7 cellular contexts compared by ENCODE assay signal in the genomic region with DNA sequence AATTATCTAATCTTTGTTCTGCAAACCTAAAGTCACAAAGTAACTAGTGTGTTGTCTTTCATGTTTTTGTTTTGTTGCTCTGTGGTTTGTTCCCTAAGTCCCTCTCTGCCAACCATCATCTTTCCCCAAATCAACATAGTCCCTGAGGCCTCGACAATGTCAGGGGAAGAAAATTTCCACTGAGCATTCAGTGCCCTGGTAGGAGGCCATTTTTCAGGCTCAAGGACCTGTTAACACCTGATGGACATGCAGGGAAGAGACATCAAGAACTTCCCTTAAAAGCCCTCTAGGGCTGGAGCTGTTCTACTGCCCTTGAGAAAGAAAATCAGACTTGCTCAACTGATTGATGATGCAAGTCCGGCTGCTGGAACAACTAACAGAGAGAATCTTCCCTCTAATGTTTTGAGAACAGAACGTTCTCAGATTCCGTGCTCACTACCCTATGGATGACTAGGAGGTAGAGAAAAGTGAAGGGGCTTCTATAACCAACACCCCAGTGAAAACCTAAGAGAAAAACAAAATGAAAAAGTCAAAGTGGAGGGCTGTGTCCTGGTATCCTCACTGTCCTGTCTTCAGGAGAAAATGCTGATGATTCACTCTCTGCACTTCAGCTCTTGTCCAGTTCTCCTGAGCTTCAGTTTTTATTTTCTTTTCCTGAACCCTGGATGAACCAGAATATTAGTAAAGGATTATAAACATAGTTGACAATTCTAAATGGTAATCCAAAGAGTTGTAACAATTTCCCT.
DNase-seq lines count a peak whose midpoint lies in the region; ATAC-seq and TF ChIP-seq lines count a peak whose summit lies in the region.

No MANE protein-coding gene starts in this region.

- H3K36me3 ChIP-seq in adrenal gland (replicated peaks in 1 of 2) (no peaks in the 10 kb centered on the region), stomach smooth muscle (ENCODE audit: control insufficient read depth in 2 of 2, insufficient read depth in 2 of 2, low read length in 2 of 2) (no peaks in the 10 kb centered on the region)

- intact Hi-C loops in adrenal gland (cut with DNase I) = no loop called here

- DNase-seq in HFFc6 = peak; percentile 23
- peak; percentile 37 to 84 (median 67) for DNase-seq in adrenal gland
- DNase-seq in kidney tubule cell (ENCODE audit: low spot score) = peak; percentile 11
- no peak for DNase-seq in SHP77 treated with DMSO at 0.1 percent for 48 hours (lab: John Stamatoyannopoulos, UW)
- DNase-seq in cortex of kidney (lab: John Stamatoyannopoulos, UW) = no peak

- no peaks in the 10 kb centered on the region for H3K9me3 Mint-ChIP-seq in HFFc6

- H3K4me3 ChIP-seq in adrenal gland (peak overlapping the region in 1 of 4 donors; percentile 7), stomach smooth muscle (ENCODE audit: low read length in 2 of 2) (no peak overlapping the region)

- peaks cover 20% of the 10 kb centered on the region for H3K4me1 Mint-ChIP-seq in HFFc6 (ENCODE audit: low read depth)

- no peak for ATAC-seq in HG03097 (IDR thresholded peaks at IDR 0.05; ENCODE audit: low FRiP score, unreplicated experiment)

- H3K27ac ChIP-seq in adrenal gland = peak overlapping the region; percentile 6 to 70 (median 59)
- H3K27ac ChIP-seq in stomach smooth muscle (ENCODE audit: low read length) = peak overlapping the region; percentile 74

- no peaks in the 10 kb centered on the region for H3K36me3 Mint-ChIP-seq in HFFc6 (ENCODE audit: low read depth)

- 11 to 24% (median 16%) methylated on average over 4 of the region's 4 CpGs for WGBS in adrenal gland, 4 donors

- TF ChIP-seq CTCF in HFFc6 (IDR thresholded peaks at IDR 0.05) = no peak
- TF ChIP-seq CTCF in adrenal gland (IDR thresholded peaks at IDR 0.05) = peak in 5 of 6 experiments; percentile 24 to 59 (median 46)

- peak overlapping the region; percentile 72 for H3K27ac Mint-ChIP-seq in HFFc6

- peak overlapping the region; percentile 6 to 12 for H3K9ac ChIP-seq in stomach smooth muscle (ENCODE audit: low read length in 2 of 2)

- TF ChIP-seq POLR2A in adrenal gland (IDR thresholded peaks at IDR 0.05) = no peak

- H3K4me3 Mint-ChIP-seq in HFFc6 = peak overlapping the region; percentile 69

- H3K9me3 ChIP-seq in adrenal gland (replicated peaks in 1 of 3) (no peaks in the 10 kb centered on the region), stomach smooth muscle (ENCODE audit: control insufficient read depth in 2 of 2, low read length in 2 of 2) (no peaks in the 10 kb centered on the region)

- no peaks in the 10 kb centered on the region for H3K27me3 Mint-ChIP-seq in HFFc6 (ENCODE audit: insufficient read depth)

- peaks cover 9 to 33% of the 10 kb centered on the region in 2 donors for H3K4me1 ChIP-seq in adrenal gland (replicated peaks in 1 of 2)
- H3K4me1 ChIP-seq in stomach smooth muscle (ENCODE audit: control insufficient read depth, insufficient read depth, low read length) = peaks cover 30% of the 10 kb centered on the region

- H3K27me3 ChIP-seq in adrenal gland = no peaks in the 10 kb centered on the region
- H3K27me3 ChIP-seq in stomach smooth muscle (ENCODE audit: control insufficient read depth in 1 of 2, insufficient read depth in 2 of 2, low read length in 2 of 2) = no peaks in the 10 kb centered on the region

Comparison
In these comparisons a context has a peak if more than half of its experiments do, and no peak if none do; other contexts are left out.
1. DNase-seq: peak in HFFc6 (single experiment), adrenal gland (7 of 7) and kidney tubule cell (single experiment); none in SHP77 treated with DMSO at 0.1 percent for 48 hours (single experiment) and cortex of kidney (single experiment).